In genomic region chr20:49277786-49278035, GRCh38 we compare ENCODE assay signal across 1 cellular context.
TF ChIP-seq lines count a peak whose summit lies in the region.

No MANE protein-coding gene starts in this region.

TF ChIP-seq in K562, 482 proteins besides CTCF, POLR2A, EP300 and RAD21:
- TF ChIP-seq THAP12 (CRISPR knock-in tag; IDR thresholded peaks at IDR 0.05) (0 out of 2 replicates have a peak, but pooled peaks have one; percentile 15), ZMIZ1 (IDR thresholded peaks at IDR 0.05; ENCODE audit: low read depth in 2 of 2, low read length in 2 of 2) (no peak), PHF8 (IDR thresholded peaks at IDR 0.05; ENCODE audit: borderline replicate concordance, low read length) (peak; percentile 31; the same call in 1 of the 2 replicates), HSF4 (CRISPR knock-in tag; IDR thresholded peaks at IDR 0.05; ENCODE audit: borderline replicate concordance) (no peak), UBTF (IDR thresholded peaks at IDR 0.05; ENCODE audit: borderline replicate concordance in 1 of 2, low read depth in 2 of 2, low read length in 2 of 2) (no peak)
